Comparison of ENCODE assay signal across 13 cellular contexts in the genomic region with DNA sequence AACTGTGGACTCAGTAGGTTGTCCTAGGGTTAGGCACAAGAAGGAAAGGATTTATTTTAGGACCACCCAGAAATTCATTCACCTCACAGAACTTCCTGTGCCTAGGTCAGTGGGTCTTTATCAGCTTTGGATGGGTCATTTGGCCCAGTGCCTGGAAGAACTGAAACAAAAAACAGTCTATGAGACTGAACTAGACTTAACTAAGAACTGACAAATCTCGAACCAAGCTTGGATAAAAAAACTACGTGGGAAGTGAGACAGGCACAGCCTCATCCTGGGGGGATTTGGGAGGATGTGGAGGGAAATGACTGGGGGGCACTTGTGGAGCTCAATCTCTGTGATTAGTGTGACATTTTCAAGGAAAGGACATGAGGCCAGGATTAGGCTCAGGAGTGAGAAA. TPM values are rescaled to one million over a fixed set of nuclear protein-coding genes. Genes with fewer than 3 reads are reported as not detected.
DNase-seq lines count a peak whose midpoint lies in the region; FAIRE-seq and TF ChIP-seq lines count a peak whose summit lies in the region.
"Had no signal": no experiment of that assay in that cellular context is flagged by ENCODE, and none has a peak within 500 bp of the region (broad histone marks: within the 10 kb centered on the region; RNA-seq: fewer than 3 reads in every experiment).

No MANE protein-coding gene starts in this region.

- no peak overlapping the region for H3K4me2 ChIP-seq in osteoblast (ENCODE audit: insufficient read depth, low read length)

- TF ChIP-seq CTCF in endothelial cell (IDR thresholded peaks at IDR 0.05; ENCODE audit: unreplicated experiment): no peak
- no peak for TF ChIP-seq CTCF in osteoblast (IDR thresholded peaks at IDR 0.05; ENCODE audit: extremely low read depth, low read depth, low read length)
- no peak for TF ChIP-seq CTCF in CD14-positive monocyte (IDR thresholded peaks at IDR 0.05)

- peaks cover 11% of the 10 kb centered on the region for H3K27me3 Mint-ChIP-seq in endothelial cell (ENCODE audit: unreplicated experiment)
- peaks cover 0 to 6% (median 0%) of the 10 kb centered on the region in 3 donors for H3K27me3 Mint-ChIP-seq in CD14-positive monocyte (ENCODE audit: low read depth in 3 of 3)
- H3K27me3 Mint-ChIP-seq: activated B cell treated with CpG ODN at 0.5 μM for 24 hours had no signal

- H3K4me3 Mint-ChIP-seq in endothelial cell (ENCODE audit: unreplicated experiment) (peak overlapping the region; percentile 8), CD14-positive monocyte (no peak overlapping the region)

- no peak overlapping the region for H3K4me3 ChIP-seq in ACC112 (ENCODE audit: low read depth, low read length)
- H3K4me3 ChIP-seq in osteoblast (ENCODE audit: insufficient read depth, low read length): no peak overlapping the region
- H3K4me3 ChIP-seq in small intestine (ENCODE audit: low read depth in 1 of 2, low read length in 2 of 2): no peak overlapping the region

- H3K9me3 ChIP-seq in osteoblast (ENCODE audit: low read depth, low read length) (no peaks in the 10 kb centered on the region), small intestine (ENCODE audit: control insufficient read depth, low read depth) (no peaks in the 10 kb centered on the region)

- H3K79me2 ChIP-seq in ACC112 (ENCODE audit: control insufficient read depth, insufficient read depth, low read length, unreplicated experiment): peaks cover 29% of the 10 kb centered on the region
- peaks cover 30% of the 10 kb centered on the region for H3K79me2 ChIP-seq in osteoblast (ENCODE audit: insufficient read depth, low read length)

- H3K36me3 ChIP-seq in ACC112 (ENCODE audit: insufficient read depth, low read length) (peaks cover 14% of the 10 kb centered on the region; the same call in 1 of the 2 replicates), osteoblast (ENCODE audit: insufficient read depth, low read length) (peaks cover 14% of the 10 kb centered on the region), small intestine (ENCODE audit: control insufficient read depth in 2 of 2, insufficient read depth in 2 of 2, low read length in 2 of 2) (peaks cover 0 to 5% of the 10 kb centered on the region in 2 donors)

- H3K27ac ChIP-seq in ACC112 (ENCODE audit: low read depth, low read length): 0 out of 2 replicates have a peak overlapping the region, but pooled peaks have one; percentile 5
- H3K27ac ChIP-seq in osteoblast (ENCODE audit: low read depth, low read length): peak overlapping the region; percentile 48
- peak overlapping the region in 1 of 2 donors; percentile 28 for H3K27ac ChIP-seq in small intestine (ENCODE audit: low read depth in 1 of 2, low read length in 1 of 2)

- intact Hi-C loops in CD14-positive monocyte (cut with micrococcal nuclease): loop anchor here (5.0 kb wide), 1 partner anchor 41 kb away; a partner anchor contains a TSS

- H2AFZ ChIP-seq in ACC112 (ENCODE audit: low read length, unreplicated experiment) (peak overlapping the region; percentile 24), osteoblast (ENCODE audit: low read length) (peak overlapping the region; percentile 47)

- DNase-seq in MV-4-11 (lab: John Stamatoyannopoulos, UW) (peak; percentile 10), endothelial cell (ENCODE audit: low spot score) (no peak), osteoblast (ENCODE audit: insufficient read length, low spot score, missing footprints) (peak; percentile 82), CD14-positive monocyte (ENCODE audit: low spot score) (no peak), SHP77 treated with DMSO at 0.1 percent for 48 hours (lab: John Stamatoyannopoulos, UW) (no peak), small intestine (no peak), putamen (ENCODE audit: low spot score) (no peak)
- DNase-seq: activated B cell treated with CpG ODN at 0.5 μM for 24 hours, activated gamma-delta T cell treated with Interleukin-2 at 50 U/mL for 16 hours, dermis blood vessel endothelial cell, NCI-H2227 treated with DMSO at 0.1 percent for 48 hours had no signal

- H3K36me3 Mint-ChIP-seq in endothelial cell (ENCODE audit: low read depth, unreplicated experiment): peaks cover 15% of the 10 kb centered on the region
- peaks cover 12% of the 10 kb centered on the region in 2 donors for H3K36me3 Mint-ChIP-seq in CD14-positive monocyte

- peaks cover 14% of the 10 kb centered on the region for H4K20me1 ChIP-seq in osteoblast (ENCODE audit: insufficient read depth, low read length)

- no peak for FAIRE-seq in small intestine (lab: Jason Lieb, UNC)
- FAIRE-seq: frontal cortex had no signal

- no peaks in the 10 kb centered on the region for H3K9me3 Mint-ChIP-seq in endothelial cell (ENCODE audit: unreplicated experiment)
- H3K9me3 Mint-ChIP-seq in CD14-positive monocyte: peaks cover 0 to 2% (median 0%) of the 10 kb centered on the region in 7 donors
- H3K9me3 Mint-ChIP-seq: activated B cell treated with CpG ODN at 0.5 μM for 24 hours had no signal

- H3K4me1 Mint-ChIP-seq in endothelial cell (ENCODE audit: unreplicated experiment) (peaks cover 47% of the 10 kb centered on the region), CD14-positive monocyte (peaks cover 68% of the 10 kb centered on the region)

- peak overlapping the region; percentile 10 for H3K27ac Mint-ChIP-seq in endothelial cell (ENCODE audit: unreplicated experiment)
- peak overlapping the region in 1 of 7 donors; percentile 58 for H3K27ac Mint-ChIP-seq in CD14-positive monocyte

- H3K4me1 ChIP-seq in ACC112 (ENCODE audit: control insufficient read depth, insufficient read depth, low read length, unreplicated experiment): peaks cover 45% of the 10 kb centered on the region
- H3K4me1 ChIP-seq in osteoblast (ENCODE audit: insufficient read depth, low read length): peaks cover 59% of the 10 kb centered on the region
- peaks cover 4 to 7% of the 10 kb centered on the region in 2 donors for H3K4me1 ChIP-seq in small intestine (ENCODE audit: control insufficient read depth in 2 of 2, insufficient read depth in 1 of 2, low read depth in 1 of 2, low read length in 1 of 2)

- 38 to 51% (median 38%) methylated on average over 2 of the region's 2 CpGs for WGBS in small intestine, 3 donors

- H3K27me3 ChIP-seq in ACC112 (ENCODE audit: insufficient read depth, low read length): no peaks in the 10 kb centered on the region
- no peaks in the 10 kb centered on the region for H3K27me3 ChIP-seq in osteoblast (ENCODE audit: insufficient read depth, low read length)
- H3K27me3 ChIP-seq in small intestine (ENCODE audit: control insufficient read depth in 2 of 2, insufficient read depth in 2 of 2, low read length in 2 of 2): no peaks in the 10 kb centered on the region

RNA-seq across cellular contexts. Expression of a gene that starts 2.3 kb away (rescaled TPM):
- total RNA-seq in endothelial cell (ENCODE audit: unreplicated experiment) (379 TPM), osteoblast (202 and 235 TPM in 2 replicates)
- polyA plus RNA-seq in CD14-positive monocyte (100 to 1,000 TPM; 615 to 635 TPM), small intestine (100 to 1,000 TPM; 386 to 477 (median 407) TPM)

RNA-seq across cellular contexts. Expression of a gene that starts 4.6 kb away (rescaled TPM):
- total RNA-seq in endothelial cell (ENCODE audit: unreplicated experiment) (2.1 TPM), osteoblast (137 and 138 TPM in 2 replicates)
- polyA plus RNA-seq in CD14-positive monocyte (1 to 10 TPM in 1 of 2 donors, under 1 TPM in 1; 0.44 to 1.0 TPM), small intestine (10 to 100 TPM in 1 of 3 donors, 1 to 10 TPM in 1, under 1 TPM in 1; 0.67 to 23.0 (median 3.8) TPM)

RNA-seq across cellular contexts. Expression of a gene that starts 12.8 kb away (rescaled TPM):
- total RNA-seq in endothelial cell (ENCODE audit: unreplicated experiment): 1.4 TPM
- total RNA-seq in osteoblast: 0.29 and 0.36 TPM in 2 replicates
- 1 to 10 TPM; 6.6 to 7.3 TPM for polyA plus RNA-seq in CD14-positive monocyte
- polyA plus RNA-seq in small intestine: 100 to 1,000 TPM; 225 to 643 (median 533) TPM

RNA-seq across cellular contexts. Expression of a gene that starts 22.3 kb away (rescaled TPM):
- 32.5 TPM for total RNA-seq in endothelial cell (ENCODE audit: unreplicated experiment)
- 24.6 and 26.8 TPM in 2 replicates for total RNA-seq in osteoblast
- polyA plus RNA-seq in CD14-positive monocyte: 1 to 10 TPM; 4.4 to 4.8 TPM
- polyA plus RNA-seq in small intestine: 10 to 100 TPM in 1 of 3 donors, 1 to 10 TPM in 2; 6.0 to 11.1 (median 6.5) TPM

RNA-seq across cellular contexts. Expression of a gene that starts 41.0 kb away (rescaled TPM):
- total RNA-seq in endothelial cell (ENCODE audit: unreplicated experiment) (55.3 TPM), osteoblast (50.3 and 50.7 TPM in 2 replicates)
- polyA plus RNA-seq in CD14-positive monocyte (10 to 100 TPM; 18.3 to 26.9 TPM), small intestine (10 to 100 TPM; 27.5 to 50.4 (median 29.2) TPM)

Comparison
In these comparisons a context has a peak if more than half of its experiments do, and no peak if none do; other contexts are left out.
1. DNase-seq: peak in MV-4-11 (single experiment) and osteoblast (single experiment); none in endothelial cell (single experiment), CD14-positive monocyte (single experiment), SHP77 treated with DMSO at 0.1 percent for 48 hours (single experiment), small intestine (single experiment) and putamen (single experiment).
2. RNA of a gene that starts 4.6 kb away (total RNA-seq): 137 to 138 TPM in osteoblast; 2.1 TPM in endothelial cell (single experiment); every median in the first group is over 10 times any median in the second.